ENCODE assay signal across 19 cellular contexts in genomic region chr13:106958690-106959089, GRCh38.
DNase-seq lines count a peak whose midpoint lies in the region; ATAC-seq, FAIRE-seq and TF ChIP-seq lines count a peak whose summit lies in the region.
"Had no signal": no experiment of that assay in that cellular context is flagged by ENCODE, and none has a peak within 500 bp of the region (broad histone marks: within the 10 kb centered on the region; RNA-seq: fewer than 3 reads in every experiment).

No MANE protein-coding gene starts in this region.

- peak overlapping the region; percentile 16 for H3K27ac ChIP-seq in hepatocyte
- no peak overlapping the region for H3K27ac ChIP-seq in liver (ENCODE audit: low read depth in 1 of 2, low read length in 2 of 2)
- no peak overlapping the region for H3K27ac ChIP-seq in pancreas
- H3K27ac ChIP-seq: 22Rv1, A549, GM23248 had no signal

- H3K9ac ChIP-seq in liver (ENCODE audit: low read depth in 1 of 2, low read length in 2 of 2): no peak overlapping the region
- H3K9ac ChIP-seq: GM23248 had no signal

- H3K9me3 Mint-ChIP-seq in Caco-2 (ENCODE audit: unreplicated experiment): peaks cover 36% of the 10 kb centered on the region

- ATAC-seq in pancreas: peak in 3 of 4 donors; percentile 39 to 59 (median 45)
- ATAC-seq: A549 had no signal

- DNase-seq in Caco-2: peak; percentile 69 to 82
- DNase-seq in hepatocyte (ENCODE audit: low spot score): peak; percentile 32
- DNase-seq in pancreas: no peak
- no peak for DNase-seq in NCI-H2081 treated with DMSO at 0.1 percent for 48 hours (lab: John Stamatoyannopoulos, UW)
- no peak for DNase-seq in activated gamma-delta T cell (lab: John Stamatoyannopoulos, UW)
- no peak for DNase-seq in SKM-1 (lab: John Stamatoyannopoulos, UW; ENCODE audit: unreplicated experiment)
- DNase-seq in DMS79 treated with DMSO at 0.1 percent for 48 hours (lab: John Stamatoyannopoulos, UW): no peak
- DNase-seq: AML-193; Calu3; CD4-positive, alpha-beta T cell; DND-41; EL; GM23248; IMR-90 had no signal

- CTCF ChIA-PET in Caco-2 (lab: Charles Lee): no interaction called here

- H3K36me3 Mint-ChIP-seq in Caco-2 (ENCODE audit: insufficient read depth, unreplicated experiment): peaks cover 7% of the 10 kb centered on the region

- POLR2A ChIA-PET in Caco-2 (lab: Charles Lee): no interaction called here

- peak in 1 of 2 donors; percentile 39 for TF ChIP-seq RAD21 in liver (IDR thresholded peaks at IDR 0.05)

- peak overlapping the region; percentile 92 for H3K27ac Mint-ChIP-seq in Caco-2 (ENCODE audit: unreplicated experiment)
- H3K27ac Mint-ChIP-seq: CD4-positive, alpha-beta T cell had no signal

- H3K4me2 ChIP-seq in hepatocyte: peak overlapping the region; percentile 34
- H3K4me2 ChIP-seq: A549 had no signal

- H3K4me1 ChIP-seq in Caco-2 (peaks cover 70% of the 10 kb centered on the region), hepatocyte (ENCODE audit: insufficient read depth) (peaks cover 4% of the 10 kb centered on the region), liver (ENCODE audit: control insufficient read depth in 4 of 4, insufficient read depth in 4 of 4, low read length in 3 of 4) (peaks cover 5 to 17% (median 13%) of the 10 kb centered on the region in 4 donors), pancreas (no peaks in the 10 kb centered on the region)
- H3K4me1 ChIP-seq: A549, HAP-1 had no signal

- 60% methylated on average over 4 of the region's 4 CpGs for WGBS in hepatocyte (ENCODE audit: low lambda C conversion rate, missing lambda C conversion rate)
- 34% methylated on average over 4 of the region's 4 CpGs for WGBS in liver
- 20 to 25% methylated on average over 4 of the region's 4 CpGs for WGBS in pancreas, 2 donors

- no peak for FAIRE-seq in pancreas (lab: Jason Lieb, UNC)
- FAIRE-seq: A549, GM12891 had no signal

- H3K27me3 ChIP-seq in Caco-2 (replicated peaks; ENCODE audit: control insufficient read depth, insufficient read depth, low read length): no peaks in the 10 kb centered on the region
- H3K27me3 ChIP-seq in hepatocyte: no peaks in the 10 kb centered on the region
- H3K27me3 ChIP-seq in liver (ENCODE audit: control insufficient read depth in 4 of 4, insufficient read depth in 4 of 4, low read length in 3 of 4): no peaks in the 10 kb centered on the region
- H3K27me3 ChIP-seq in pancreas: no peaks in the 10 kb centered on the region

- no peaks in the 10 kb centered on the region for H3K36me3 ChIP-seq in Caco-2 (ENCODE audit: control insufficient read depth, insufficient read depth, low read length)
- H3K36me3 ChIP-seq in hepatocyte (replicated peaks; ENCODE audit: insufficient read depth, low read depth): no peaks in the 10 kb centered on the region
- no peaks in the 10 kb centered on the region for H3K36me3 ChIP-seq in liver (ENCODE audit: control insufficient read depth in 4 of 4, insufficient read depth in 3 of 4, low read depth in 1 of 4, low read length in 3 of 4)
- H3K36me3 ChIP-seq in pancreas: no peaks in the 10 kb centered on the region
- H3K36me3 ChIP-seq: HAP-1 had no signal

- H3K9me2 ChIP-seq in hepatocyte (replicated peaks; ENCODE audit: insufficient read depth): no peaks in the 10 kb centered on the region

- peaks cover 9% of the 10 kb centered on the region for H3K9me3 ChIP-seq in Caco-2
- H3K9me3 ChIP-seq in hepatocyte (ENCODE audit: low read depth): no peaks in the 10 kb centered on the region
- H3K9me3 ChIP-seq in liver (ENCODE audit: control insufficient read depth in 4 of 4, low read length in 3 of 4): peaks cover 0 to 3% (median 0%) of the 10 kb centered on the region in 4 donors
- no peaks in the 10 kb centered on the region for H3K9me3 ChIP-seq in pancreas
- H3K9me3 ChIP-seq: A549, HAP-1 had no signal

- H3K4me3 ChIP-seq in Caco-2 (ENCODE audit: low read depth, low read length) (no peak overlapping the region), hepatocyte (no peak overlapping the region), liver (ENCODE audit: low read depth in 1 of 3, low read length in 3 of 3) (no peak overlapping the region), pancreas (no peak overlapping the region)
- H3K4me3 ChIP-seq: A549, GM23248, HAP-1 had no signal

- intact Hi-C loops in Caco-2 (cut with micrococcal nuclease; ENCODE audit: unreplicated experiment): loop anchor here (1.0 to 10.0 kb wide), 8 partner anchors 39 to 862 kb away; no protein-coding TSS in a partner anchor
- intact Hi-C loops in pancreas (cut with DNase I): no loop called here

- H3K27me3 Mint-ChIP-seq in Caco-2 (ENCODE audit: insufficient read depth, unreplicated experiment): no peaks in the 10 kb centered on the region
- H3K27me3 Mint-ChIP-seq: CD4-positive, alpha-beta T cell had no signal

- no TSS peak for BruUV-seq in Caco-2 (replicated peaks; lab: Mats Ljungman, UMichigan)

- no peaks in the 10 kb centered on the region for H4K20me1 ChIP-seq in hepatocyte (ENCODE audit: insufficient read depth, poor library complexity, severe bottlenecking)

- H2AFZ ChIP-seq in hepatocyte: no peak overlapping the region
- H2AFZ ChIP-seq: GM23248 had no signal

- no peak for TF ChIP-seq CTCF in Caco-2 (IDR thresholded peaks at IDR 0.05; ENCODE audit: insufficient read depth in 1 of 2, low read depth in 1 of 2, low read length in 1 of 2, severe bottlenecking in 1 of 2, unreplicated experiment in 1 of 2)
- no peak for TF ChIP-seq CTCF in hepatocyte (IDR thresholded peaks at IDR 0.05; ENCODE audit: poor library complexity)
- no peak for TF ChIP-seq CTCF in liver (IDR thresholded peaks at IDR 0.05; ENCODE audit: low read depth, low read length, missing input control)
- TF ChIP-seq CTCF in pancreas (IDR thresholded peaks at IDR 0.05): no peak

- H3K79me2 ChIP-seq in hepatocyte: no peaks in the 10 kb centered on the region

- peaks cover 50% of the 10 kb centered on the region for H3K4me1 Mint-ChIP-seq in Caco-2 (ENCODE audit: low read depth, unreplicated experiment)

- H3K4me3 Mint-ChIP-seq in Caco-2 (ENCODE audit: unreplicated experiment): peak overlapping the region; percentile 65
- H3K4me3 Mint-ChIP-seq: CD4-positive, alpha-beta T cell had no signal

TF ChIP-seq in liver, 16 proteins besides CTCF, POLR2A, EP300 and RAD21:
- peak; percentile 61 for TF ChIP-seq MAX (IDR thresholded peaks at IDR 0.05)
- TF ChIP-seq JUND (IDR thresholded peaks at IDR 0.05): no peak
- peak; percentile 75 for TF ChIP-seq FOXA1 (IDR thresholded peaks at IDR 0.05)
- TF ChIP-seq EGR1 (IDR thresholded peaks at IDR 0.05; ENCODE audit: low read depth in 2 of 2): no peak
- TF ChIP-seq FOXA2 (IDR thresholded peaks at IDR 0.05): peak; percentile 90
- peak; percentile 63 for TF ChIP-seq ZBTB33 (IDR thresholded peaks at IDR 0.05)
- peak; percentile 40 for TF ChIP-seq SP1 (IDR thresholded peaks at IDR 0.05)
- TF ChIP-seq HNF4A (conservative IDR thresholded peaks at IDR 0.05): peak; percentile 40 to 74
- TF ChIP-seq, protein P1, sequence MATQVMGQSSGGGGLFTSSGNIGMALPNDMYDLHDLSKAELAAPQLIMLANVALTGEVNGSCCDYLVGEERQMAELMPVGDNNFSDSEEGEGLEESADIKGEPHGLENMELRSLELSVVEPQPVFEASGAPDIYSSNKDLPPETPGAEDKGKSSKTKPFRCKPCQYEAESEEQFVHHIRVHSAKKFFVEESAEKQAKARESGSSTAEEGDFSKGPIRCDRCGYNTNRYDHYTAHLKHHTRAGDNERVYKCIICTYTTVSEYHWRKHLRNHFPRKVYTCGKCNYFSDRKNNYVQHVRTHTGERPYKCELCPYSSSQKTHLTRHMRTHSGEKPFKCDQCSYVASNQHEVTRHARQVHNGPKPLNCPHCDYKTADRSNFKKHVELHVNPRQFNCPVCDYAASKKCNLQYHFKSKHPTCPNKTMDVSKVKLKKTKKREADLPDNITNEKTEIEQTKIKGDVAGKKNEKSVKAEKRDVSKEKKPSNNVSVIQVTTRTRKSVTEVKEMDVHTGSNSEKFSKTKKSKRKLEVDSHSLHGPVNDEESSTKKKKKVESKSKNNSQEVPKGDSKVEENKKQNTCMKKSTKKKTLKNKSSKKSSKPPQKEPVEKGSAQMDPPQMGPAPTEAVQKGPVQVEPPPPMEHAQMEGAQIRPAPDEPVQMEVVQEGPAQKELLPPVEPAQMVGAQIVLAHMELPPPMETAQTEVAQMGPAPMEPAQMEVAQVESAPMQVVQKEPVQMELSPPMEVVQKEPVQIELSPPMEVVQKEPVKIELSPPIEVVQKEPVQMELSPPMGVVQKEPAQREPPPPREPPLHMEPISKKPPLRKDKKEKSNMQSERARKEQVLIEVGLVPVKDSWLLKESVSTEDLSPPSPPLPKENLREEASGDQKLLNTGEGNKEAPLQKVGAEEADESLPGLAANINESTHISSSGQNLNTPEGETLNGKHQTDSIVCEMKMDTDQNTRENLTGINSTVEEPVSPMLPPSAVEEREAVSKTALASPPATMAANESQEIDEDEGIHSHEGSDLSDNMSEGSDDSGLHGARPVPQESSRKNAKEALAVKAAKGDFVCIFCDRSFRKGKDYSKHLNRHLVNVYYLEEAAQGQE (IDR thresholded peaks at IDR 0.05): peak; percentile 35
- TF ChIP-seq NR2F2 (IDR thresholded peaks at IDR 0.05): no peak
- peak in 1 of 2 donors; percentile 72 for TF ChIP-seq RXRA (IDR thresholded peaks at IDR 0.05)
- peak; percentile 82 for TF ChIP-seq YY1 (IDR thresholded peaks at IDR 0.05)
- peak in 1 of 2 donors; percentile 28 for TF ChIP-seq GABPA (IDR thresholded peaks at IDR 0.05 in 1 of 2, conservative IDR thresholded peaks at IDR 0.05 in 1 of 2)

Comparison
In these comparisons a context has a peak if more than half of its experiments do, and no peak if none do; other contexts are left out.
1. DNase-seq: peak in Caco-2 (2 of 2) and hepatocyte (single experiment); none in pancreas (0 of 6), NCI-H2081 treated with DMSO at 0.1 percent for 48 hours (single experiment), activated gamma-delta T cell (single experiment), SKM-1 (single experiment) and DMS79 treated with DMSO at 0.1 percent for 48 hours (single experiment).